In genomic region chr12:29390419-29390818, GRCh38 we compare ENCODE assay signal across 8 cellular contexts. TPM values are rescaled to one million over a fixed set of nuclear protein-coding genes. Genes with fewer than 3 reads are reported as not detected.
DNase-seq lines count a peak whose midpoint lies in the region; ATAC-seq and TF ChIP-seq lines count a peak whose summit lies in the region.
"Not testable (repeated sequence)": the region's sequence is repeated elsewhere in the genome, so short reads cannot be mapped to it uniquely, and the experiment has no call there.

No MANE protein-coding gene starts in this region.

- not testable (repeated sequence) for H2AFZ ChIP-seq in IMR-90 (replicated peaks; ENCODE audit: low read length, poor library complexity)

- H3K27ac Mint-ChIP-seq in CD4-positive, CD25-positive, alpha-beta regulatory T cell, result peak overlapping the region; percentile 75 to 99 (median 82)
- peak overlapping the region; percentile 92 for H3K27ac Mint-ChIP-seq in T-helper 1 cell treated with Interleukin-12 subunit alpha and Interleukin-12 subunit beta and Interleukin-4 antibody, amounts not matched to agents 30 μg/mL and 1 μg/mL, for 36 hours
- peak overlapping the region; percentile 84 for H3K27ac Mint-ChIP-seq in activated CD8-positive, alpha-beta T cell treated with anti-CD3 and anti-CD28 coated beads, Interleukin-2, amount 10 ng/mL, durations not matched to agents 7 days and 5 days
- peak overlapping the region; percentile 82 for H3K27ac Mint-ChIP-seq in memory B cell

- not testable (repeated sequence) for H4K5ac ChIP-seq in IMR-90 (ENCODE audit: low read depth, low read length)

- POLR2A ChIA-PET in IMR-90 (lab: Charles Lee; ENCODE audit: unreplicated experiment), result not testable (repeated sequence)
- POLR2A ChIA-PET in activated CD8-positive, alpha-beta T cell treated with anti-CD3 and anti-CD28 coated beads, Interleukin-2, amount 10 ng/mL, durations not matched to agents 7 days and 5 days (lab: Charles Lee), result interaction anchor here (1.0 kb wide), 1 partner anchor 9 kb away, joined by 7 read pairs; the partner anchor contains the start of gene ERGIC2

- H3K27ac ChIP-seq in CD4-positive, CD25-positive, alpha-beta regulatory T cell (ENCODE audit: insufficient read depth, low read length, poor library complexity, severe bottlenecking), result peak overlapping the region; percentile 65
- not testable (repeated sequence) for H3K27ac ChIP-seq in IMR-90 (ENCODE audit: insufficient read depth, low read length)

- H4K91ac ChIP-seq in IMR-90 (ENCODE audit: insufficient read depth, low read depth, low read length), result not testable (repeated sequence)

- 20% methylated on average over 1 of the region's 3 CpGs; no CpG with 5 or more reads in 1 of the 2 experiments for WGBS in IMR-90 (ENCODE audit: extremely low coverage in 2 of 2, insufficient read length in 1 of 2), 2 experiments

- peak overlapping the region; percentile 30 to 66 (median 58) for H3K4me3 Mint-ChIP-seq in CD4-positive, CD25-positive, alpha-beta regulatory T cell
- H3K4me3 Mint-ChIP-seq in T-helper 1 cell treated with Interleukin-12 subunit alpha and Interleukin-12 subunit beta and Interleukin-4 antibody, amounts not matched to agents 30 μg/mL and 1 μg/mL, for 36 hours, result peak overlapping the region; percentile 19
- peak overlapping the region; percentile 19 for H3K4me3 Mint-ChIP-seq in activated CD8-positive, alpha-beta T cell treated with anti-CD3 and anti-CD28 coated beads, Interleukin-2, amount 10 ng/mL, durations not matched to agents 7 days and 5 days
- peak overlapping the region; percentile 75 for H3K4me3 Mint-ChIP-seq in memory B cell

- not testable (repeated sequence) for H4K20me1 ChIP-seq in IMR-90 (ENCODE audit: insufficient read depth, low read length)

- not testable (repeated sequence) for H2AK5ac ChIP-seq in IMR-90 (ENCODE audit: low read depth, low read length)

- H3K56ac ChIP-seq in IMR-90 (ENCODE audit: extremely low read depth, insufficient read depth, low read length), result not testable (repeated sequence)

- peak overlapping the region; percentile 47 for H3K4me3 ChIP-seq in CD4-positive, CD25-positive, alpha-beta regulatory T cell (ENCODE audit: low read depth, low read length)
- not testable (repeated sequence) for H3K4me3 ChIP-seq in IMR-90 (ENCODE audit: insufficient read depth, low read depth, low read length)

- not testable (repeated sequence) for H2BK20ac ChIP-seq in IMR-90 (ENCODE audit: low read depth, low read length)

- DNase-seq in CD4-positive, CD25-positive, alpha-beta regulatory T cell, result peak in 2 of 3 donors; percentile 57 to 75
- peak; percentile 19 for DNase-seq in IMR-90
- DNase-seq in activated CD8-positive, alpha-beta T cell treated with anti-CD3 and anti-CD28 coated beads, Interleukin-2, amount 10 ng/mL, durations not matched to agents 7 days and 5 days, result peak; percentile 54
- peak; percentile 20 for DNase-seq in activated gamma-delta T cell treated with anti-CD3 and anti-CD28 coated beads, Interleukin-2, amount 50 U/mL, for 16 hours (ENCODE audit: low read depth)
- peak; percentile 29 for DNase-seq in central memory CD4-positive, alpha-beta T cell
- not testable (repeated sequence) for DNase-seq in memory B cell (ENCODE audit: low spot score in 2 of 2)
- peak; percentile 34 for DNase-seq in stimulated activated CD4-positive, alpha-beta T cell treated with anti-CD3 and anti-CD28 coated beads, Interleukin-4, amount 100 ng/mL, for 24 hours

- not testable (repeated sequence) for H2BK120ac ChIP-seq in IMR-90 (ENCODE audit: low read depth, low read length)

- CTCF ChIA-PET in IMR-90 (lab: Yijun Ruan, JAX), result not testable (repeated sequence)
- CTCF ChIA-PET in activated CD8-positive, alpha-beta T cell treated with anti-CD3 and anti-CD28 coated beads, Interleukin-2, amount 10 ng/mL, durations not matched to agents 7 days and 5 days (lab: Charles Lee), result interaction anchor here (0.7 kb wide), 1 partner anchor 1200 kb away, joined by 3 read pairs; no protein-coding TSS in a partner anchor

- not testable (repeated sequence) for TF ChIP-seq POLR2A in IMR-90 (IDR thresholded peaks at IDR 0.05; ENCODE audit: low read depth, low read length)

- H3K9ac ChIP-seq in IMR-90 (ENCODE audit: low read depth, low read length), result not testable (repeated sequence)

- H2BK15ac ChIP-seq in IMR-90 (ENCODE audit: low read depth, low read length), result not testable (repeated sequence)

- H3K4me2 ChIP-seq in IMR-90 (ENCODE audit: low read depth, low read length), result not testable (repeated sequence)

- H3K14ac ChIP-seq in IMR-90 (replicated peaks; ENCODE audit: low read depth, low read length), result not testable (repeated sequence)

- in situ Hi-C loops in IMR-90 (cut with MboI; ENCODE audit: low sequenced_read_pairs), result not testable (repeated sequence)

- H4K8ac ChIP-seq in IMR-90 (ENCODE audit: low read depth in 2 of 2, low read length in 2 of 2), result not testable (repeated sequence)

- dilution Hi-C loops in IMR-90 (cut with HindIII; ENCODE audit: low sequenced_read_pairs, unreplicated experiment), result not testable (repeated sequence)

- not testable (repeated sequence) for H3K36me3 ChIP-seq in CD4-positive, CD25-positive, alpha-beta regulatory T cell (ENCODE audit: control insufficient read depth, insufficient read depth, low read length); IMR-90 (ENCODE audit: control insufficient read depth, insufficient read depth, low read length)

- H3K27me3 ChIP-seq in CD4-positive, CD25-positive, alpha-beta regulatory T cell (ENCODE audit: control insufficient read depth, insufficient read depth, low read length); IMR-90 (ENCODE audit: control insufficient read depth, insufficient read depth, low read length): not testable (repeated sequence)

- not testable (repeated sequence) for H3K27me3 Mint-ChIP-seq in CD4-positive, CD25-positive, alpha-beta regulatory T cell; T-helper 1 cell treated with Interleukin-12 subunit alpha and Interleukin-12 subunit beta and Interleukin-4 antibody, amounts not matched to agents 30 μg/mL and 1 μg/mL, for 36 hours (ENCODE audit: low read depth); activated CD8-positive, alpha-beta T cell treated with anti-CD3 and anti-CD28 coated beads, Interleukin-2, amount 10 ng/mL, durations not matched to agents 7 days and 5 days (ENCODE audit: low read depth); memory B cell

- BruUV-seq in IMR-90 (replicated peaks; lab: Mats Ljungman, UMichigan), result not testable (repeated sequence)

- not testable (repeated sequence) for H3K4ac ChIP-seq in IMR-90 (ENCODE audit: low read depth, low read length)

- TF ChIP-seq RAD21 in IMR-90 (IDR thresholded peaks at IDR 0.05; ENCODE audit: low read length), result not testable (repeated sequence)

- not testable (repeated sequence) for H3K79me1 ChIP-seq in IMR-90 (ENCODE audit: low read depth in 1 of 2, low read length in 2 of 2)

- peak; percentile 99 to 100 for ATAC-seq in CD4-positive, CD25-positive, alpha-beta regulatory T cell (ENCODE audit: low read depth in 2 of 2)
- peak; percentile 63; the same call in 1 of the 2 replicates for ATAC-seq in IMR-90 (ENCODE audit: low read depth)
- ATAC-seq in activated CD8-positive, alpha-beta T cell treated with anti-CD3 and anti-CD28 coated beads, Interleukin-2, amount 10 ng/mL, durations not matched to agents 7 days and 5 days, result peak; percentile 82
- ATAC-seq in memory B cell (ENCODE audit: low read depth), result not testable (repeated sequence)

- H3K18ac ChIP-seq in IMR-90 (ENCODE audit: low read depth, low read length), result not testable (repeated sequence)

- not testable (repeated sequence) for H3K9me3 Mint-ChIP-seq in CD4-positive, CD25-positive, alpha-beta regulatory T cell; activated CD8-positive, alpha-beta T cell treated with anti-CD3 and anti-CD28 coated beads, Interleukin-2, amount 10 ng/mL, durations not matched to agents 7 days and 5 days (ENCODE audit: insufficient read depth); memory B cell
- H3K9me3 Mint-ChIP-seq in T-helper 1 cell treated with Interleukin-12 subunit alpha and Interleukin-12 subunit beta and Interleukin-4 antibody, amounts not matched to agents 30 μg/mL and 1 μg/mL, for 36 hours, result peaks cover 15% of the 10 kb centered on the region

- intact Hi-C loops in IMR-90 (cut with micrococcal nuclease), result not testable (repeated sequence)

- not testable (repeated sequence) for TF ChIP-seq CTCF in IMR-90 (conservative IDR thresholded peaks at IDR 0.05; ENCODE audit: low read depth, low read length)

- not testable (repeated sequence) for H2AK9ac ChIP-seq in IMR-90 (replicated peaks; ENCODE audit: low read depth, low read length, poor library complexity)

- H3K9me1 ChIP-seq in IMR-90 (ENCODE audit: insufficient read depth, low read length), result not testable (repeated sequence)

- H2BK5ac ChIP-seq in IMR-90 (ENCODE audit: low read depth, low read length, poor library complexity, severe bottlenecking), result not testable (repeated sequence)

- not testable (repeated sequence) for H3K9me3 ChIP-seq in CD4-positive, CD25-positive, alpha-beta regulatory T cell (ENCODE audit: control insufficient read depth in 2 of 2, low read length in 2 of 2); IMR-90 (ENCODE audit: control insufficient read depth, insufficient read depth, low read length)

- H3K23ac ChIP-seq in IMR-90 (ENCODE audit: low read depth, low read length), result not testable (repeated sequence)

- H3K36me3 Mint-ChIP-seq in CD4-positive, CD25-positive, alpha-beta regulatory T cell; activated CD8-positive, alpha-beta T cell treated with anti-CD3 and anti-CD28 coated beads, Interleukin-2, amount 10 ng/mL, durations not matched to agents 7 days and 5 days (ENCODE audit: low read depth); memory B cell: not testable (repeated sequence)
- peaks cover 15% of the 10 kb centered on the region for H3K36me3 Mint-ChIP-seq in T-helper 1 cell treated with Interleukin-12 subunit alpha and Interleukin-12 subunit beta and Interleukin-4 antibody, amounts not matched to agents 30 μg/mL and 1 μg/mL, for 36 hours (ENCODE audit: low read depth)

- H3K4me1 Mint-ChIP-seq in CD4-positive, CD25-positive, alpha-beta regulatory T cell, result peaks cover 14 to 17% (median 15%) of the 10 kb centered on the region in 4 donors
- peaks cover 16% of the 10 kb centered on the region for H3K4me1 Mint-ChIP-seq in T-helper 1 cell treated with Interleukin-12 subunit alpha and Interleukin-12 subunit beta and Interleukin-4 antibody, amounts not matched to agents 30 μg/mL and 1 μg/mL, for 36 hours (ENCODE audit: low read depth)
- peaks cover 17% of the 10 kb centered on the region for H3K4me1 Mint-ChIP-seq in activated CD8-positive, alpha-beta T cell treated with anti-CD3 and anti-CD28 coated beads, Interleukin-2, amount 10 ng/mL, durations not matched to agents 7 days and 5 days (ENCODE audit: low read depth)
- H3K4me1 Mint-ChIP-seq in memory B cell, result not testable (repeated sequence)

- H3K4me1 ChIP-seq in CD4-positive, CD25-positive, alpha-beta regulatory T cell (ENCODE audit: control insufficient read depth, insufficient read depth, low read length, poor library complexity, severe bottlenecking); IMR-90 (ENCODE audit: control insufficient read depth, insufficient read depth, low read length): not testable (repeated sequence)

RNA-seq across cellular contexts. Expression of gene ERGIC2, which starts 9.4 kb away (rescaled TPM):
- 37.4 TPM for total RNA-seq in CD4-positive, CD25-positive, alpha-beta regulatory T cell
- polyA plus RNA-seq in CD4-positive, CD25-positive, alpha-beta regulatory T cell, result 100 to 1,000 TPM in 3 of 4 donors, 10 to 100 TPM in 1; 89.3 to 125 (median 105) TPM
- 45.3 and 107 TPM in 2 replicates for total RNA-seq in IMR-90 (2012; rRNA removed)
- 32.7 and 41.0 TPM in 2 replicates for polyA plus RNA-seq in IMR-90 (2012; rRNA removed)
- polyA plus RNA-seq in IMR-90 (2012; cell fraction: cytosol; rRNA removed), result 2.9 and 4.6 TPM in 2 replicates
- polyA plus RNA-seq in IMR-90 (2012; cell fraction: nucleus; rRNA removed; ENCODE audit: low replicate concordance), result 0.61 and 14.9 TPM in 2 replicates
- total RNA-seq in activated CD8-positive, alpha-beta T cell treated with anti-CD3 and anti-CD28 coated beads, Interleukin-2, amount 10 ng/mL, durations not matched to agents 7 days and 5 days, result 10 to 100 TPM; 55.6 to 63.7 TPM

Comparison
In these comparisons a context has a peak if more than half of its experiments do, and no peak if none do; other contexts are left out.
1. H3K4me3 Mint-ChIP-seq: peak in every context shown above with its lines; median percentile 75 in memory B cell; 58 in CD4-positive, CD25-positive, alpha-beta regulatory T cell; 19 in T-helper 1 cell treated with Interleukin-12 subunit alpha and Interleukin-12 subunit beta and Interleukin-4 antibody, amounts not matched to agents 30 μg/mL and 1 μg/mL, for 36 hours; 19 in activated CD8-positive, alpha-beta T cell treated with anti-CD3 and anti-CD28 coated beads, Interleukin-2, amount 10 ng/mL, durations not matched to agents 7 days and 5 days.